In the genomic region with DNA sequence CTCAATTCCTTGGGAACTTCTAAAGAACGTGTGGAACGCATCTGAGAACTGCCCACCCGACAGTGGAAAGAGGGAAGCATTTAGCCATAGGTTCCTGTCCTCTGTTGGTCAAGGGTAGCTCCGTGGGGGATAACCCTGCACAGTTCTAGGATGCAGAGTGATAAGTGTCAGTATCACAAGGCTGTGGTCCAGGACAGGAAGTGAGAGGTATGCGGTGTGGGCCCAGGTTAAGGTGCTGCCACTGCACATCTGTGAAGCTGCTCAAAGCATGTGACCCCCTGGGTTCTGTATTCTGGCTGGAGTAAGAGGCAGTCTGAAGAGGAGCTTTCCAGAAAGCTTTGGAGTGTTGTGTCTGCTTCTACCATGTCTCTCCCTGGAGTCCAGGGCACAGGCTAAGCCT, we compare ENCODE assay signal across 12 cellular contexts. TPM values are rescaled to one million over a fixed set of nuclear protein-coding genes. Genes with fewer than 3 reads are reported as not detected.
DNase-seq lines count a peak whose midpoint lies in the region; ATAC-seq lines count a peak whose summit lies in the region.
"Had no signal": no experiment of that assay in that cellular context is flagged by ENCODE, and none has a peak within 500 bp of the region (broad histone marks: within the 10 kb centered on the region; RNA-seq: fewer than 3 reads in every experiment).

No MANE protein-coding gene starts in this region.

- H3K27me3 Mint-ChIP-seq in activated CD8-positive, alpha-beta T cell treated with anti-CD3 and anti-CD28 coated beads, Interleukin-2, amount 10 ng/mL, durations not matched to agents 7 days and 5 days (ENCODE audit: low read depth): peaks cover 26% of the 10 kb centered on the region
- H3K27me3 Mint-ChIP-seq in CD4-positive, alpha-beta memory T cell: peaks cover 9 to 14% of the 10 kb centered on the region in 2 donors

- intact Hi-C loops in CD4-positive, alpha-beta memory T cell (cut with micrococcal nuclease): no loop called here

- no peak overlapping the region for H3K4me3 ChIP-seq in CD4-positive, alpha-beta memory T cell (ENCODE audit: low read length in 2 of 2)
- H3K4me3 ChIP-seq: ascending aorta had no signal

- CTCF ChIA-PET in activated CD8-positive, alpha-beta T cell treated with anti-CD3 and anti-CD28 coated beads, Interleukin-2, amount 10 ng/mL, durations not matched to agents 7 days and 5 days (lab: Charles Lee): interaction anchor here (1.4 kb wide), 1 partner anchor 17 kb away, joined by 3 read pairs; no protein-coding TSS in a partner anchor
- CTCF ChIA-PET in CD4-positive, alpha-beta memory T cell (lab: Charles Lee; ENCODE audit: partially characterized antibody): no interaction called here

- H3K27ac Mint-ChIP-seq in activated CD8-positive, alpha-beta T cell treated with anti-CD3 and anti-CD28 coated beads, Interleukin-2, amount 10 ng/mL, durations not matched to agents 7 days and 5 days: no peak overlapping the region
- no peak overlapping the region for H3K27ac Mint-ChIP-seq in CD4-positive, alpha-beta memory T cell
- H3K27ac Mint-ChIP-seq: T-helper 2 cell treated with Interferon-gamma antibody and Interleukin-4, amounts not matched to agents 5 μg/mL and 100 μg/mL, for 36 hours had no signal

- H3K9me3 Mint-ChIP-seq in activated CD8-positive, alpha-beta T cell treated with anti-CD3 and anti-CD28 coated beads, Interleukin-2, amount 10 ng/mL, durations not matched to agents 7 days and 5 days (ENCODE audit: insufficient read depth): no peaks in the 10 kb centered on the region
- no peaks in the 10 kb centered on the region for H3K9me3 Mint-ChIP-seq in CD4-positive, alpha-beta memory T cell
- H3K9me3 Mint-ChIP-seq: T-helper 2 cell treated with Interferon-gamma antibody and Interleukin-4, amounts not matched to agents 5 μg/mL and 100 μg/mL, for 36 hours had no signal

- no peaks in the 10 kb centered on the region for H3K4me1 ChIP-seq in CD4-positive, alpha-beta memory T cell (ENCODE audit: insufficient read depth, low read length)

- H3K9me3 ChIP-seq in CD4-positive, alpha-beta memory T cell (ENCODE audit: control insufficient read depth in 1 of 2, low read length in 2 of 2): no peaks in the 10 kb centered on the region
- H3K9me3 ChIP-seq: ascending aorta had no signal

- ATAC-seq in GM18511 (IDR thresholded peaks at IDR 0.05; ENCODE audit: unreplicated experiment) (peak; percentile 99), GM19468 (IDR thresholded peaks at IDR 0.05; ENCODE audit: extremely low read depth, unreplicated experiment) (peak; percentile 92), HG03064 (IDR thresholded peaks at IDR 0.05; ENCODE audit: low read depth, unreplicated experiment) (peak; percentile 97)
- ATAC-seq in activated CD8-positive, alpha-beta T cell treated with anti-CD3 and anti-CD28 coated beads, Interleukin-2, amount 10 ng/mL, durations not matched to agents 7 days and 5 days: peak; percentile 53

- H3K27me3 ChIP-seq in CD4-positive, alpha-beta memory T cell (ENCODE audit: insufficient read depth, low read length): no peaks in the 10 kb centered on the region
- H3K27me3 ChIP-seq: ascending aorta had no signal

- no peaks in the 10 kb centered on the region for H3K36me3 ChIP-seq in CD4-positive, alpha-beta memory T cell (ENCODE audit: insufficient read depth, low read length)
- H3K36me3 ChIP-seq: ascending aorta had no signal

- peaks cover 11% of the 10 kb centered on the region for H3K4me1 Mint-ChIP-seq in activated CD8-positive, alpha-beta T cell treated with anti-CD3 and anti-CD28 coated beads, Interleukin-2, amount 10 ng/mL, durations not matched to agents 7 days and 5 days (ENCODE audit: low read depth)
- peaks cover 0 to 8% (median 3%) of the 10 kb centered on the region in 4 donors for H3K4me1 Mint-ChIP-seq in CD4-positive, alpha-beta memory T cell

- H3K4me3 Mint-ChIP-seq in activated CD8-positive, alpha-beta T cell treated with anti-CD3 and anti-CD28 coated beads, Interleukin-2, amount 10 ng/mL, durations not matched to agents 7 days and 5 days: no peak overlapping the region
- no peak overlapping the region for H3K4me3 Mint-ChIP-seq in CD4-positive, alpha-beta memory T cell
- H3K4me3 Mint-ChIP-seq: T-helper 2 cell treated with Interferon-gamma antibody and Interleukin-4, amounts not matched to agents 5 μg/mL and 100 μg/mL, for 36 hours had no signal

- POLR2A ChIA-PET in activated CD8-positive, alpha-beta T cell treated with anti-CD3 and anti-CD28 coated beads, Interleukin-2, amount 10 ng/mL, durations not matched to agents 7 days and 5 days (lab: Charles Lee): no interaction called here
- POLR2A ChIA-PET in CD4-positive, alpha-beta memory T cell (lab: Charles Lee; ENCODE audit: partially characterized antibody): no interaction called here

- H3K27ac ChIP-seq in CD4-positive, alpha-beta memory T cell (ENCODE audit: low read depth, low read length): no peak overlapping the region
- H3K27ac ChIP-seq: ascending aorta had no signal

- peak; percentile 52 for DNase-seq in activated CD8-positive, alpha-beta T cell treated with anti-CD3 and anti-CD28 coated beads, Interleukin-2, amount 10 ng/mL, durations not matched to agents 7 days and 5 days
- no peak for DNase-seq in DMS79 (lab: John Stamatoyannopoulos, UW)
- no peak for DNase-seq in CD4-positive, alpha-beta memory T cell
- DNase-seq in effector CD4-positive, alpha-beta T cell: no peak
- DNase-seq in AG08395 (ENCODE audit: low spot score): no peak
- DNase-seq: NCI-H446, substantia nigra had no signal

- no peaks in the 10 kb centered on the region for H3K36me3 Mint-ChIP-seq in activated CD8-positive, alpha-beta T cell treated with anti-CD3 and anti-CD28 coated beads, Interleukin-2, amount 10 ng/mL, durations not matched to agents 7 days and 5 days (ENCODE audit: low read depth)
- no peaks in the 10 kb centered on the region for H3K36me3 Mint-ChIP-seq in CD4-positive, alpha-beta memory T cell

RNA-seq across cellular contexts. Expression of a gene that starts 51.7 kb away (rescaled TPM):
- not detected for total RNA-seq in activated CD8-positive, alpha-beta T cell treated with anti-CD3 and anti-CD28 coated beads, Interleukin-2, amount 10 ng/mL, durations not matched to agents 7 days and 5 days
- total RNA-seq in CD4-positive, alpha-beta memory T cell: not detected
- under 1 TPM; 0.11 to 0.50 TPM for polyA plus RNA-seq in CD4-positive, alpha-beta memory T cell
